In genomic region chr12:103821773-103822172, GRCh38 we compare ENCODE assay signal across 26 cellular contexts. TPM values are rescaled to one million over a fixed set of nuclear protein-coding genes. Genes with fewer than 3 reads are reported as not detected.
DNase-seq lines count a peak whose midpoint lies in the region; ATAC-seq, FAIRE-seq and TF ChIP-seq lines count a peak whose summit lies in the region.
"Had no signal": no experiment of that assay in that cellular context is flagged by ENCODE, and none has a peak within 500 bp of the region (broad histone marks: within the 10 kb centered on the region; RNA-seq: fewer than 3 reads in every experiment).

No MANE protein-coding gene starts in this region.

- H3K36me3 ChIP-seq in adipocyte (ENCODE audit: control insufficient read depth, insufficient read depth, low read length, severe bottlenecking) (peaks cover 4% of the 10 kb centered on the region), small intestine (ENCODE audit: control insufficient read depth in 2 of 2, insufficient read depth in 2 of 2, low read length in 2 of 2) (no peaks in the 10 kb centered on the region), HAP-1 (replicated peaks) (no peaks in the 10 kb centered on the region)
- H3K36me3 ChIP-seq: adrenal gland, neutrophil, uterus had no signal

- no peaks in the 10 kb centered on the region; the same call in 1 of the 2 replicates for H3K36me3 Mint-ChIP-seq in HFFc6 (ENCODE audit: low read depth)

- H3K27ac ChIP-seq in small intestine (ENCODE audit: low read depth in 1 of 2, low read length in 1 of 2), result no peak overlapping the region
- H3K27ac ChIP-seq: adrenal gland, C4-2B, KMS-11, neutrophil, spleen, testis had no signal

- H3K9me3 ChIP-seq in adipocyte (ENCODE audit: control insufficient read depth, low read length) (no peaks in the 10 kb centered on the region), small intestine (ENCODE audit: control insufficient read depth, low read depth) (no peaks in the 10 kb centered on the region), HAP-1 (no peaks in the 10 kb centered on the region; the same call in 1 of the 2 replicates)
- H3K9me3 ChIP-seq: adrenal gland, neutrophil, testis, uterus had no signal

- H3K27ac Mint-ChIP-seq in HFFc6, result no peak overlapping the region
- H3K27ac Mint-ChIP-seq: activated CD4-positive, alpha-beta T cell treated with anti-CD3 and anti-CD28 coated beads for 36 hours; stimulated activated naive B cell treated with anti-CD40 and anti-IgM and Interleukin-4, amounts not matched to agents 10 μg/mL and 1 μg/mL and 100 μg/mL, for 72 hours had no signal

- H3K4me3 ChIP-seq in adipocyte (ENCODE audit: low read length), result peak overlapping the region; percentile 15
- no peak overlapping the region for H3K4me3 ChIP-seq in small intestine (ENCODE audit: low read depth in 1 of 2, low read length in 2 of 2)
- no peak overlapping the region for H3K4me3 ChIP-seq in HAP-1
- H3K4me3 ChIP-seq: adrenal gland, spleen, testis, uterus had no signal

- in situ Hi-C loops in HAP-1 (cut with MboI; ENCODE audit: low sequenced_read_pairs), result no loop called here

- H3K4me1 ChIP-seq in adipocyte (ENCODE audit: control insufficient read depth, insufficient read depth, low read length), result peaks cover 32% of the 10 kb centered on the region
- no peaks in the 10 kb centered on the region for H3K4me1 ChIP-seq in small intestine (ENCODE audit: control insufficient read depth in 2 of 2, insufficient read depth in 1 of 2, low read depth in 1 of 2, low read length in 1 of 2)
- H3K4me1 ChIP-seq in HAP-1, result no peaks in the 10 kb centered on the region
- H3K4me1 ChIP-seq: spleen, testis had no signal

- H3K4me3 Mint-ChIP-seq in HFFc6, result peak overlapping the region; percentile 5; the same call in 1 of the 2 replicates
- H3K4me3 Mint-ChIP-seq: activated CD4-positive, alpha-beta T cell treated with anti-CD3 and anti-CD28 coated beads for 36 hours; stimulated activated naive B cell treated with anti-CD40 and anti-IgM and Interleukin-4, amounts not matched to agents 10 μg/mL and 1 μg/mL and 100 μg/mL, for 72 hours had no signal

- FAIRE-seq in small intestine (lab: Jason Lieb, UNC), result peak; percentile 26
- FAIRE-seq: D721Med had no signal

- no peak for ATAC-seq in HG02870 (IDR thresholded peaks at IDR 0.05; ENCODE audit: unreplicated experiment)
- no peak for ATAC-seq in HG02885 (IDR thresholded peaks at IDR 0.05; ENCODE audit: poor library complexity, unreplicated experiment)
- ATAC-seq: activated CD4-positive, alpha-beta T cell treated with anti-CD3 and anti-CD28 coated beads for 36 hours; left colon; stimulated activated naive B cell treated with anti-CD40 and anti-IgM and Interleukin-4, amounts not matched to agents 10 μg/mL and 1 μg/mL and 100 μg/mL, for 72 hours had no signal

- WGBS in small intestine, 3 donors, result 91 to 96% (median 94%) methylated on average over 1 of the region's 1 CpG

- DNase-seq in HFFc6, result peak; percentile 25
- DNase-seq in adipocyte (ENCODE audit: low read depth), result peak; percentile 52
- peak; percentile 80 for DNase-seq in iris pigment epithelial cell (ENCODE audit: low read depth)
- no peak for DNase-seq in small intestine
- no peak for DNase-seq in HAP-1 (ENCODE audit: low spot score in 2 of 2)
- DNase-seq: activated CD4-positive, alpha-beta T cell treated with anti-CD3 and anti-CD28 coated beads for 36 hours; activated naive CD4-positive, alpha-beta T cell; activated T-cell treated with anti-CD3 and anti-CD28 coated beads, Interleukin-2, amount 50 U/mL, for 1 hour; adrenal gland; cortex of kidney; left colon; NCI-H2171; NCI-H69; RPMI8226; spleen; stimulated activated CD4-positive, alpha-beta T cell treated with anti-CD3 and anti-CD28 coated beads, Interleukin-4, amount 100 ng/mL, for 24 hours; stimulated activated naive B cell treated with anti-CD40 and anti-IgM and Interleukin-4, amounts not matched to agents 10 μg/mL and 1 μg/mL and 100 μg/mL, for 72 hours; T-helper 2 cell; testis; uterus had no signal

- peaks cover 75% of the 10 kb centered on the region for H3K4me1 Mint-ChIP-seq in HFFc6 (ENCODE audit: low read depth)

- H3K27me3 Mint-ChIP-seq in HFFc6 (ENCODE audit: insufficient read depth), result no peaks in the 10 kb centered on the region
- H3K27me3 Mint-ChIP-seq: activated CD4-positive, alpha-beta T cell treated with anti-CD3 and anti-CD28 coated beads for 36 hours; stimulated activated naive B cell treated with anti-CD40 and anti-IgM and Interleukin-4, amounts not matched to agents 10 μg/mL and 1 μg/mL and 100 μg/mL, for 72 hours had no signal

- no peak for TF ChIP-seq CTCF in HFFc6 (IDR thresholded peaks at IDR 0.05)

- H3K9ac ChIP-seq in adipocyte (ENCODE audit: low read length), result no peak overlapping the region
- H3K9ac ChIP-seq: KMS-11 had no signal

- H3K27me3 ChIP-seq in adipocyte (replicated peaks; ENCODE audit: control insufficient read depth, insufficient read depth, low read length), result no peaks in the 10 kb centered on the region
- H3K27me3 ChIP-seq in small intestine (ENCODE audit: control insufficient read depth in 2 of 2, insufficient read depth in 2 of 2, low read length in 2 of 2), result no peaks in the 10 kb centered on the region
- no peaks in the 10 kb centered on the region for H3K27me3 ChIP-seq in HAP-1 (ENCODE audit: low read depth)
- H3K27me3 ChIP-seq: adrenal gland, neutrophil, spleen, testis, uterus had no signal

- H3K9me3 Mint-ChIP-seq in HFFc6, result no peaks in the 10 kb centered on the region

RNA-seq across cellular contexts. Expression of gene NT5DC3, which starts 19.3 kb away (rescaled TPM):
- total RNA-seq in HFFc6 (2021; fragmentation: NEBNext Ultra II Directional; extraction: Animal tissue kit (Norgen Biotek cat#: 25700)), result 10 to 100 TPM; 10.5 to 12.8 (median 11.3) TPM
- polyA plus RNA-seq in small intestine, result 1 to 10 TPM in 1 of 3 donors, under 1 TPM in 2; 0.22 to 1.3 (median 0.27) TPM

Comparison
In these comparisons a context has a peak if more than half of its experiments do, and no peak if none do; other contexts are left out.
1. DNase-seq: peak in HFFc6 (single experiment), adipocyte (single experiment) and iris pigment epithelial cell (single experiment); none in small intestine (single experiment) and HAP-1 (0 of 2).